ENCODE assay signal across 3 cellular contexts in genomic region chrX:154570361-154570760, GRCh38. TPM values are rescaled to one million over a fixed set of nuclear protein-coding genes. Genes with fewer than 3 reads are reported as not detected.
"Had no signal": no experiment of that assay in that cellular context is flagged by ENCODE, and none has a peak within 500 bp of the region (broad histone marks: within the 10 kb centered on the region; RNA-seq: fewer than 3 reads in every experiment).

No MANE protein-coding gene starts in this region.

RNA-seq across cellular contexts. Expression of gene CTAG1A, which starts 14.6 kb away (rescaled TPM):
- total RNA-seq: NCI-H460, SK-MEL-5 had no signal
- polyA plus RNA-seq: SK-N-SH had no signal

RNA-seq across cellular contexts. Expression of gene CTAG1B, which starts 48.7 kb away (rescaled TPM):
- total RNA-seq: NCI-H460, SK-MEL-5 had no signal
- polyA plus RNA-seq: SK-N-SH had no signal
